Comparison of ENCODE assay signal across 13 cellular contexts in genomic region chr11:134394311-134394710, GRCh38.
"Had no signal": no experiment of that assay in that cellular context is flagged by ENCODE, and none has a peak within 500 bp of the region (broad histone marks: within the 10 kb centered on the region; RNA-seq: fewer than 3 reads in every experiment).

No MANE protein-coding gene starts in this region.

- H3K27ac ChIP-seq: heart right ventricle, ovary, right atrium auricular region, sigmoid colon, skin epidermis, stomach had no signal

- H3K27me3 ChIP-seq: ovary, right atrium auricular region had no signal

- DNase-seq: foreskin melanocyte; heart right ventricle; kidney glomerular epithelial cell; mammary epithelial cell; naive thymus-derived CD4-positive, alpha-beta T cell; ovary; sigmoid colon; stimulated activated CD4-positive, alpha-beta T cell treated with anti-CD3 and anti-CD28 coated beads, Interleukin-2, amount 100 ng/mL, for 24 hours; stimulated activated CD4-positive, alpha-beta T cell treated with anti-CD3 and anti-CD28 coated beads, Interleukin-4, amount 100 ng/mL, for 4 hours; stimulated activated naive CD4-positive, alpha-beta T cell had no signal

- H3K4me3 ChIP-seq: heart right ventricle, ovary, right atrium auricular region, sigmoid colon, skin epidermis, stomach had no signal

- H3K9me3 ChIP-seq: heart right ventricle, ovary, right atrium auricular region, sigmoid colon, stomach had no signal

- H3K36me3 ChIP-seq: heart right ventricle, ovary, right atrium auricular region, sigmoid colon, stomach had no signal

- H3K4me1 ChIP-seq: heart right ventricle, right atrium auricular region, sigmoid colon had no signal
